1 cellular context compared by ENCODE assay signal in genomic region chr2:74391580-74392448, GRCh38.
TF ChIP-seq lines count a peak whose summit lies in the region.

No MANE protein-coding gene starts in this region.

TF ChIP-seq in HepG2, 621 proteins besides CTCF, POLR2A, EP300 and RAD21 (continued from another document and continues in another):
- TF ChIP-seq NFAT5 (CRISPR knock-in tag; IDR thresholded peaks at IDR 0.05) (peak; percentile 46; the same call in 1 of the 2 replicates), ZNF143 (CRISPR knock-in tag; IDR thresholded peaks at IDR 0.05) (0 out of 2 replicates have a peak, but pooled peaks have one; percentile 48), ZNF550 (CRISPR knock-in tag; IDR thresholded peaks at IDR 0.05; ENCODE audit: borderline replicate concordance) (0 out of 2 replicates have a peak, but pooled peaks have one; percentile 34), STAT5B (CRISPR knock-in tag; IDR thresholded peaks at IDR 0.05) (no peak), HOXA9 (CRISPR knock-in tag; IDR thresholded peaks at IDR 0.05; ENCODE audit: borderline replicate concordance) (no peak), TBP (CRISPR knock-in tag; IDR thresholded peaks at IDR 0.05) (peak; percentile 89; the same call in 1 of the 2 replicates), SIX4 (CRISPR knock-in tag; IDR thresholded peaks at IDR 0.05) (no peak; the same call in 1 of the 2 replicates), POLR2AphosphoS2 (IDR thresholded peaks at IDR 0.05; ENCODE audit: low read depth, low read length) (no peak), SMARCC2 (IDR thresholded peaks at IDR 0.05) (no peak), PHF21A (CRISPR knock-in tag; IDR thresholded peaks at IDR 0.05) (peak; percentile 34; the same call in 1 of the 2 replicates), RBAK (CRISPR knock-in tag; IDR thresholded peaks at IDR 0.05) (peak; percentile 53; the same call in 1 of the 2 replicates), ZNF510 (CRISPR knock-in tag; IDR thresholded peaks at IDR 0.05; ENCODE audit: low read depth) (peak; percentile 69; the same call in 1 of the 2 replicates), TRIM24 (CRISPR knock-in tag; IDR thresholded peaks at IDR 0.05) (no peak), SIX1 (CRISPR knock-in tag; IDR thresholded peaks at IDR 0.05; ENCODE audit: borderline replicate concordance) (0 out of 2 replicates have a peak, but pooled peaks have one; percentile 57), ZNF333 (CRISPR knock-in tag; IDR thresholded peaks at IDR 0.05; ENCODE audit: borderline replicate concordance) (peak; percentile 75), ZKSCAN8 (CRISPR knock-in tag; IDR thresholded peaks at IDR 0.05; ENCODE audit: borderline replicate concordance) (no peak), NR2C2 (CRISPR knock-in tag; IDR thresholded peaks at IDR 0.05; ENCODE audit: borderline replicate concordance) (peak; percentile 48; the same call in 1 of the 2 replicates), PRPF4 (IDR thresholded peaks at IDR 0.05; ENCODE audit: low read depth, low read length, poor library complexity, severe bottlenecking) (no peak), JDP2 (CRISPR knock-in tag; IDR thresholded peaks at IDR 0.05; ENCODE audit: borderline replicate concordance) (no peak; the same call in 1 of the 2 replicates), KLF16 (CRISPR knock-in tag; IDR thresholded peaks at IDR 0.05) (peak in 1 of 2 experiments; percentile 92; a peak in 2 of 4 replicates), TBX3 (IDR thresholded peaks at IDR 0.05; ENCODE audit: borderline replicate concordance) (peak; percentile 84; the same call in 1 of the 2 replicates), HMG20A (CRISPR knock-in tag; IDR thresholded peaks at IDR 0.05; ENCODE audit: borderline replicate concordance) (no peak), NFIC (IDR thresholded peaks at IDR 0.05; ENCODE audit: low read length) (no peak), RAD51 (IDR thresholded peaks at IDR 0.05; ENCODE audit: borderline replicate concordance) (no peak), ZNF629 (CRISPR knock-in tag; conservative IDR thresholded peaks at IDR 0.05) (no peak), ZNF230 (CRISPR knock-in tag; IDR thresholded peaks at IDR 0.05) (0 out of 2 replicates have a peak, but pooled peaks have one; percentile 43), MLX (CRISPR knock-in tag; IDR thresholded peaks at IDR 0.05) (0 out of 2 replicates have a peak, but pooled peaks have one; percentile 24), ZNF34 (CRISPR knock-in tag; IDR thresholded peaks at IDR 0.05; ENCODE audit: borderline replicate concordance) (no peak), ARID3A (IDR thresholded peaks at IDR 0.05; ENCODE audit: low read depth, low read length) (peak; percentile 91), CHD4 (IDR thresholded peaks at IDR 0.05; ENCODE audit: borderline replicate concordance, low read length) (peak; percentile 97), POLR2G (IDR thresholded peaks at IDR 0.05; ENCODE audit: low read depth, low read length) (peak; percentile 89), ZFY (CRISPR knock-in tag; IDR thresholded peaks at IDR 0.05) (peak; percentile 65), RBFOX2 (IDR thresholded peaks at IDR 0.05; ENCODE audit: low read depth, low read length) (peak; percentile 90), NFE2L2 (IDR thresholded peaks at IDR 0.05; ENCODE audit: low read length) (peak; percentile 14; the same call in 1 of the 2 replicates), CENPT (CRISPR knock-in tag; IDR thresholded peaks at IDR 0.05; ENCODE audit: low read depth) (no peak; the same call in 1 of the 2 replicates), ZSCAN9 (CRISPR knock-in tag; IDR thresholded peaks at IDR 0.05; ENCODE audit: borderline replicate concordance) (peak; percentile 81), HNF4G (IDR thresholded peaks at IDR 0.05; ENCODE audit: borderline replicate concordance, low read depth, low read length) (no peak), HNF4G (CRISPR knock-in tag; IDR thresholded peaks at IDR 0.05; ENCODE audit: borderline replicate concordance, low read depth) (no peak; the same call in 1 of the 2 replicates), RFXANK (CRISPR knock-in tag; IDR thresholded peaks at IDR 0.05) (no peak), ZNF766 (CRISPR knock-in tag; IDR thresholded peaks at IDR 0.05; ENCODE audit: borderline replicate concordance) (no peak; the same call in 1 of the 2 replicates), SOX6 (IDR thresholded peaks at IDR 0.05) (no peak), SOX6 (CRISPR knock-in tag; IDR thresholded peaks at IDR 0.05) (peak; percentile 28; the same call in 1 of the 2 replicates), GABPB1 (CRISPR knock-in tag; IDR thresholded peaks at IDR 0.05) (peak; percentile 80), ZNF816 (CRISPR knock-in tag; IDR thresholded peaks at IDR 0.05; ENCODE audit: borderline replicate concordance) (no peak; the same call in 1 of the 2 replicates), SMARCE1 (IDR thresholded peaks at IDR 0.05; ENCODE audit: borderline replicate concordance) (no peak)
- TF ChIP-seq, protein P1, sequence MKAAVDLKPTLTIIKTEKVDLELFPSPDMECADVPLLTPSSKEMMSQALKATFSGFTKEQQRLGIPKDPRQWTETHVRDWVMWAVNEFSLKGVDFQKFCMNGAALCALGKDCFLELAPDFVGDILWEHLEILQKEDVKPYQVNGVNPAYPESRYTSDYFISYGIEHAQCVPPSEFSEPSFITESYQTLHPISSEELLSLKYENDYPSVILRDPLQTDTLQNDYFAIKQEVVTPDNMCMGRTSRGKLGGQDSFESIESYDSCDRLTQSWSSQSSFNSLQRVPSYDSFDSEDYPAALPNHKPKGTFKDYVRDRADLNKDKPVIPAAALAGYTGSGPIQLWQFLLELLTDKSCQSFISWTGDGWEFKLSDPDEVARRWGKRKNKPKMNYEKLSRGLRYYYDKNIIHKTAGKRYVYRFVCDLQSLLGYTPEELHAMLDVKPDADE (CRISPR knock-in tag; IDR thresholded peaks at IDR 0.05): no peak
- TF ChIP-seq, protein P2, sequence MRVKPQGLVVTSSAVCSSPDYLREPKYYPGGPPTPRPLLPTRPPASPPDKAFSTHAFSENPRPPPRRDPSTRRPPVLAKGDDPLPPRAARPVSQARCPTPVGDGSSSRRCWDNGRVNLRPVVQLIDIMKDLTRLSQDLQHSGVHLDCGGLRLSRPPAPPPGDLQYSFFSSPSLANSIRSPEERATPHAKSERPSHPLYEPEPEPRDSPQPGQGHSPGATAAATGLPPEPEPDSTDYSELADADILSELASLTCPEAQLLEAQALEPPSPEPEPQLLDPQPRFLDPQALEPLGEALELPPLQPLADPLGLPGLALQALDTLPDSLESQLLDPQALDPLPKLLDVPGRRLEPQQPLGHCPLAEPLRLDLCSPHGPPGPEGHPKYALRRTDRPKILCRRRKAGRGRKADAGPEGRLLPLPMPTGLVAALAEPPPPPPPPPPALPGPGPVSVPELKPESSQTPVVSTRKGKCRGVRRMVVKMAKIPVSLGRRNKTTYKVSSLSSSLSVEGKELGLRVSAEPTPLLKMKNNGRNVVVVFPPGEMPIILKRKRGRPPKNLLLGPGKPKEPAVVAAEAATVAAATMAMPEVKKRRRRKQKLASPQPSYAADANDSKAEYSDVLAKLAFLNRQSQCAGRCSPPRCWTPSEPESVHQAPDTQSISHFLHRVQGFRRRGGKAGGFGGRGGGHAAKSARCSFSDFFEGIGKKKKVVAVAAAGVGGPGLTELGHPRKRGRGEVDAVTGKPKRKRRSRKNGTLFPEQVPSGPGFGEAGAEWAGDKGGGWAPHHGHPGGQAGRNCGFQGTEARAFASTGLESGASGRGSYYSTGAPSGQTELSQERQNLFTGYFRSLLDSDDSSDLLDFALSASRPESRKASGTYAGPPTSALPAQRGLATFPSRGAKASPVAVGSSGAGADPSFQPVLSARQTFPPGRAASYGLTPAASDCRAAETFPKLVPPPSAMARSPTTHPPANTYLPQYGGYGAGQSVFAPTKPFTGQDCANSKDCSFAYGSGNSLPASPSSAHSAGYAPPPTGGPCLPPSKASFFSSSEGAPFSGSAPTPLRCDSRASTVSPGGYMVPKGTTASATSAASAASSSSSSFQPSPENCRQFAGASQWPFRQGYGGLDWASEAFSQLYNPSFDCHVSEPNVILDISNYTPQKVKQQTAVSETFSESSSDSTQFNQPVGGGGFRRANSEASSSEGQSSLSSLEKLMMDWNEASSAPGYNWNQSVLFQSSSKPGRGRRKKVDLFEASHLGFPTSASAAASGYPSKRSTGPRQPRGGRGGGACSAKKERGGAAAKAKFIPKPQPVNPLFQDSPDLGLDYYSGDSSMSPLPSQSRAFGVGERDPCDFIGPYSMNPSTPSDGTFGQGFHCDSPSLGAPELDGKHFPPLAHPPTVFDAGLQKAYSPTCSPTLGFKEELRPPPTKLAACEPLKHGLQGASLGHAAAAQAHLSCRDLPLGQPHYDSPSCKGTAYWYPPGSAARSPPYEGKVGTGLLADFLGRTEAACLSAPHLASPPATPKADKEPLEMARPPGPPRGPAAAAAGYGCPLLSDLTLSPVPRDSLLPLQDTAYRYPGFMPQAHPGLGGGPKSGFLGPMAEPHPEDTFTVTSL (CRISPR knock-in tag; IDR thresholded peaks at IDR 0.05; ENCODE audit: borderline replicate concordance): no peak
- TF ChIP-seq, protein P3, sequence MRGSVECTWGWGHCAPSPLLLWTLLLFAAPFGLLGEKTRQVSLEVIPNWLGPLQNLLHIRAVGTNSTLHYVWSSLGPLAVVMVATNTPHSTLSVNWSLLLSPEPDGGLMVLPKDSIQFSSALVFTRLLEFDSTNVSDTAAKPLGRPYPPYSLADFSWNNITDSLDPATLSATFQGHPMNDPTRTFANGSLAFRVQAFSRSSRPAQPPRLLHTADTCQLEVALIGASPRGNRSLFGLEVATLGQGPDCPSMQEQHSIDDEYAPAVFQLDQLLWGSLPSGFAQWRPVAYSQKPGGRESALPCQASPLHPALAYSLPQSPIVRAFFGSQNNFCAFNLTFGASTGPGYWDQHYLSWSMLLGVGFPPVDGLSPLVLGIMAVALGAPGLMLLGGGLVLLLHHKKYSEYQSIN (CRISPR knock-in tag; IDR thresholded peaks at IDR 0.05; ENCODE audit: borderline replicate concordance): no peak
- TF ChIP-seq, protein P4, sequence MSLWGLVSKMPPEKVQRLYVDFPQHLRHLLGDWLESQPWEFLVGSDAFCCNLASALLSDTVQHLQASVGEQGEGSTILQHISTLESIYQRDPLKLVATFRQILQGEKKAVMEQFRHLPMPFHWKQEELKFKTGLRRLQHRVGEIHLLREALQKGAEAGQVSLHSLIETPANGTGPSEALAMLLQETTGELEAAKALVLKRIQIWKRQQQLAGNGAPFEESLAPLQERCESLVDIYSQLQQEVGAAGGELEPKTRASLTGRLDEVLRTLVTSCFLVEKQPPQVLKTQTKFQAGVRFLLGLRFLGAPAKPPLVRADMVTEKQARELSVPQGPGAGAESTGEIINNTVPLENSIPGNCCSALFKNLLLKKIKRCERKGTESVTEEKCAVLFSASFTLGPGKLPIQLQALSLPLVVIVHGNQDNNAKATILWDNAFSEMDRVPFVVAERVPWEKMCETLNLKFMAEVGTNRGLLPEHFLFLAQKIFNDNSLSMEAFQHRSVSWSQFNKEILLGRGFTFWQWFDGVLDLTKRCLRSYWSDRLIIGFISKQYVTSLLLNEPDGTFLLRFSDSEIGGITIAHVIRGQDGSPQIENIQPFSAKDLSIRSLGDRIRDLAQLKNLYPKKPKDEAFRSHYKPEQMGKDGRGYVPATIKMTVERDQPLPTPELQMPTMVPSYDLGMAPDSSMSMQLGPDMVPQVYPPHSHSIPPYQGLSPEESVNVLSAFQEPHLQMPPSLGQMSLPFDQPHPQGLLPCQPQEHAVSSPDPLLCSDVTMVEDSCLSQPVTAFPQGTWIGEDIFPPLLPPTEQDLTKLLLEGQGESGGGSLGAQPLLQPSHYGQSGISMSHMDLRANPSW (CRISPR knock-in tag; IDR thresholded peaks at IDR 0.05; ENCODE audit: borderline replicate concordance): 0 out of 2 replicates have a peak, but pooled peaks have one; percentile 74
